ENCODE assay signal across 8 cellular contexts in genomic region chr16:58020628-58021521, GRCh38. TPM values are rescaled to one million over a fixed set of nuclear protein-coding genes. Genes with fewer than 3 reads are reported as not detected.
DNase-seq lines count a peak whose midpoint lies in the region; ATAC-seq and TF ChIP-seq lines count a peak whose summit lies in the region.

No MANE protein-coding gene starts in this region.

- H3K4me3 ChIP-seq in A673 (ENCODE audit: low read depth, low read length, poor library complexity, severe bottlenecking) (no peak overlapping the region), fibroblast of the aortic adventitia (ENCODE audit: low read depth, low read length) (no peak overlapping the region), osteoblast (ENCODE audit: insufficient read depth, low read length) (no peak overlapping the region)

- no peaks in the 10 kb centered on the region for H3K27me3 Mint-ChIP-seq in activated T-helper 17 cell treated with anti-CD3 and anti-CD28 coated beads, Interleukin-2, amount 50 U/mL, for 72 hours

- no peak overlapping the region for H2AFZ ChIP-seq in osteoblast (ENCODE audit: low read length)

- peak overlapping the region; percentile 70 for H3K27ac Mint-ChIP-seq in activated T-helper 17 cell treated with anti-CD3 and anti-CD28 coated beads, Interleukin-2, amount 50 U/mL, for 72 hours

- peaks cover 11% of the 10 kb centered on the region for H3K4me1 Mint-ChIP-seq in activated T-helper 17 cell treated with anti-CD3 and anti-CD28 coated beads, Interleukin-2, amount 50 U/mL, for 72 hours

- H3K27ac ChIP-seq in A673 (ENCODE audit: low read depth, low read length, poor library complexity, severe bottlenecking) (no peak overlapping the region), osteoblast (ENCODE audit: low read depth, low read length) (no peak overlapping the region)

- H3K36me3 ChIP-seq in A673 (ENCODE audit: insufficient read depth, low read length, poor library complexity, severe bottlenecking) (no peaks in the 10 kb centered on the region), osteoblast (ENCODE audit: insufficient read depth, low read length) (no peaks in the 10 kb centered on the region)

- TSS peak; percentile 99 for BruUV-seq in A673 (replicated peaks; lab: Mats Ljungman, UMichigan)

- H4K20me1 ChIP-seq in osteoblast (ENCODE audit: insufficient read depth, low read length) = peaks cover 8% of the 10 kb centered on the region

- CTCF ChIA-PET in A673 (lab: Charles Lee) = interaction anchor here (1.0 kb wide), 1 partner anchor 101 kb away, joined by 3 read pairs; no protein-coding TSS in a partner anchor

- TF ChIP-seq CTCF in A673 (conservative IDR thresholded peaks at IDR 0.05; ENCODE audit: low read depth, low read length) (peak; percentile 96), GM12874 (IDR thresholded peaks at IDR 0.05; ENCODE audit: insufficient read depth, low read depth, low read length) (peak; percentile 75), fibroblast of the aortic adventitia (IDR thresholded peaks at IDR 0.05; ENCODE audit: insufficient read depth, low read length) (peak; percentile 85), osteoblast (IDR thresholded peaks at IDR 0.05; ENCODE audit: extremely low read depth, low read depth, low read length) (peak; percentile 85)

- H3K4me1 ChIP-seq in A673 (ENCODE audit: insufficient read depth, low read length, poor library complexity, severe bottlenecking) (peaks cover 23% of the 10 kb centered on the region), osteoblast (ENCODE audit: insufficient read depth, low read length) (peaks cover 22% of the 10 kb centered on the region)

- intact Hi-C loops in A673 (cut with micrococcal nuclease; ENCODE audit: unreplicated experiment) = loop anchor here (2.0 to 5.0 kb wide), 3 partner anchors 102 to 466 kb away; no protein-coding TSS in a partner anchor

- H3K4me2 ChIP-seq in osteoblast (ENCODE audit: insufficient read depth, low read length) = no peak overlapping the region

- peak; percentile 49 for ATAC-seq in activated T-helper 17 cell treated with anti-CD3 and anti-CD28 coated beads, Interleukin-2, amount 50 U/mL, for 72 hours (replicated peaks)
- ATAC-seq in HG02588 (IDR thresholded peaks at IDR 0.05; ENCODE audit: unreplicated experiment) = no peak
- ATAC-seq in HG03097 (IDR thresholded peaks at IDR 0.05; ENCODE audit: low FRiP score, unreplicated experiment) = no peak

- H3K79me2 ChIP-seq in osteoblast (ENCODE audit: insufficient read depth, low read length) = no peaks in the 10 kb centered on the region

- H3K27me3 ChIP-seq in A673 (replicated peaks; ENCODE audit: insufficient read depth, low read depth, low read length, poor library complexity) (no peaks in the 10 kb centered on the region), osteoblast (ENCODE audit: insufficient read depth, low read length) (peaks cover 21% of the 10 kb centered on the region)

- POLR2A ChIA-PET in A673 (lab: Charles Lee; ENCODE audit: low non-redundant PET) = no interaction called here

- DNase-seq in A673 (ENCODE audit: low spot score) (peak; percentile 55), NOMO-1 treated with dmso at 0.1 percent for 144 hours (lab: John Stamatoyannopoulos, UW; ENCODE audit: unreplicated experiment) (peak; percentile 3), fibroblast of the aortic adventitia (ENCODE audit: low read depth) (peak; percentile 52), osteoblast (ENCODE audit: insufficient read length, low spot score, missing footprints) (peak; percentile 84)

- H3K9me3 ChIP-seq in A673 (ENCODE audit: low read depth, low read length, poor library complexity, severe bottlenecking) (no peaks in the 10 kb centered on the region), osteoblast (ENCODE audit: low read depth, low read length) (no peaks in the 10 kb centered on the region)

- no peak overlapping the region for H3K4me3 Mint-ChIP-seq in activated T-helper 17 cell treated with anti-CD3 and anti-CD28 coated beads, Interleukin-2, amount 50 U/mL, for 72 hours

- H3K9me3 Mint-ChIP-seq in activated T-helper 17 cell treated with anti-CD3 and anti-CD28 coated beads, Interleukin-2, amount 50 U/mL, for 72 hours = no peaks in the 10 kb centered on the region

- H3K36me3 Mint-ChIP-seq in activated T-helper 17 cell treated with anti-CD3 and anti-CD28 coated beads, Interleukin-2, amount 50 U/mL, for 72 hours (ENCODE audit: low read depth) = no peaks in the 10 kb centered on the region

RNA-seq across cellular contexts. Expression of gene MMP15, which starts 4.7 kb away (rescaled TPM):
- 4.5 and 7.0 TPM in 2 replicates for total RNA-seq in A673 (2021)
- under 1 TPM; 0.19 to 0.29 TPM for total RNA-seq in activated T-helper 17 cell treated with anti-CD3 and anti-CD28 coated beads, Interleukin-2, amount 50 U/mL, for 72 hours
- 1.3 and 2.4 TPM in 2 replicates for total RNA-seq in fibroblast of the aortic adventitia (ENCODE audit: low replicate concordance)
- total RNA-seq in osteoblast = 7.7 and 9.4 TPM in 2 replicates

RNA-seq across cellular contexts. Expression of gene USB1, which starts 19.7 kb away (rescaled TPM):
- total RNA-seq in A673 (2021) = 99.5 and 106 TPM in 2 replicates
- total RNA-seq in activated T-helper 17 cell treated with anti-CD3 and anti-CD28 coated beads, Interleukin-2, amount 50 U/mL, for 72 hours = 10 to 100 TPM; 33.7 to 56.6 TPM
- 7.0 and 15.8 TPM in 2 replicates for total RNA-seq in fibroblast of the aortic adventitia (ENCODE audit: low replicate concordance)
- total RNA-seq in osteoblast = 17.7 and 19.2 TPM in 2 replicates

RNA-seq across cellular contexts. Expression of gene ZNF319, which starts 20.4 kb away (rescaled TPM):
- total RNA-seq in A673 (2021) (11.7 and 12.9 TPM in 2 replicates), fibroblast of the aortic adventitia (ENCODE audit: low replicate concordance) (2.3 and 4.8 TPM in 2 replicates), osteoblast (4.3 and 5.6 TPM in 2 replicates)
- 1 to 10 TPM; 3.9 to 5.5 TPM for total RNA-seq in activated T-helper 17 cell treated with anti-CD3 and anti-CD28 coated beads, Interleukin-2, amount 50 U/mL, for 72 hours

RNA-seq across cellular contexts. Expression of gene CNGB1, which starts 49.9 kb away (rescaled TPM):
- total RNA-seq in A673 (2021) = not detected in 2 replicates
- total RNA-seq in activated T-helper 17 cell treated with anti-CD3 and anti-CD28 coated beads, Interleukin-2, amount 50 U/mL, for 72 hours = not detected
- total RNA-seq in fibroblast of the aortic adventitia (ENCODE audit: low replicate concordance) = not detected in 2 replicates
- total RNA-seq in osteoblast = not detected in 2 replicates

Comparison
In these comparisons a context has a peak if more than half of its experiments do, and no peak if none do; other contexts are left out.
1. DNase-seq: peak in every context shown above with its lines; median percentile 84 in osteoblast; 55 in A673; 52 in fibroblast of the aortic adventitia; 3 in NOMO-1 treated with dmso at 0.1 percent for 144 hours.